Comparison of ENCODE assay signal across 9 cellular contexts in the genomic region with DNA sequence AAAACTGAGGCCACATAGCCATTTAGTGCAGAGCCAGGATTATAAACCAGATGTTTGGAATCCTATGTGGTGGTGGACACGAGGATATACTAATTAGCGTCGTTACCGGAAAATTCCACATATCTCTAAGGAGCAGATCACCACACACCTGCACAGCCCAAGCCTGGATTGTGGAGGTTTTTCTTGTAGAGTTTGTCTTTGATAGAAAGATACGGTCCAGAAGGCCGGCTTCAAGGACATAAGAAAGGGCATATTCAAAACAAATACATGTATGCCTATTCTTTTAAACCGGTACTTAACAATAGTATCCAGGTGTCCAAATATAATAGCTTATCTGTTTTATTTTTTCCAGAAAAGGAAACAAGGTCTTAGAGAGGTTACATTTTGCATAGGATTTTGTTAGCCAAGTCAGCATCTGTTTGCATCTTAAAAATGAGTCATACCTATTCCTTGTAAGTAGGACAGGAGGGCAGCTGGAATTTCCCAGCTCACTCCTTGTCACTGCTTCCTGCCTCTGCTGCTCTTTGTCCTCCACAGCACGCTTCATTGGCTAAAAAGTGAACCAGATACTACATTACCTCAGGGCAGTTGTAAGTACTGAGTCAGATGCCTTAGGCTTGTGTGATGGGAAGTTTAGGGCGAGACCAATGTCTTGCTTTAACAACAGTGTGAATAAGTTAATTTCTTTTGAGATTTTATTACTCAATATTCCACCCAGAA. TPM values are rescaled to one million over a fixed set of nuclear protein-coding genes. Genes with fewer than 3 reads are reported as not detected.
A peak's percentile ranks its signal among the peaks of the same experiment; 100 is the strongest.
DNase-seq lines count a peak whose midpoint lies in the region; ATAC-seq and TF ChIP-seq lines count a peak whose summit lies in the region.
"Had no signal": no experiment of that assay in that cellular context is flagged by ENCODE, and none has a peak within 500 bp of the region (broad histone marks: within the 10 kb centered on the region; RNA-seq: fewer than 3 reads in every experiment).

No MANE protein-coding gene starts in this region.

- no peak overlapping the region for H3K4me3 ChIP-seq in brain microvascular endothelial cell (ENCODE audit: low read depth, low read length)

- H3K27me3 ChIP-seq in brain microvascular endothelial cell (replicated peaks), result no peaks in the 10 kb centered on the region

- H3K27ac Mint-ChIP-seq in type B pancreatic cell, result peak overlapping the region; percentile 77

- no peaks in the 10 kb centered on the region for H3K9me3 Mint-ChIP-seq in type B pancreatic cell

- H3K4me3 Mint-ChIP-seq in type B pancreatic cell, result no peak overlapping the region

- peaks cover 20% of the 10 kb centered on the region for H3K4me1 Mint-ChIP-seq in type B pancreatic cell (ENCODE audit: unreplicated experiment)

- no peaks in the 10 kb centered on the region for H3K27me3 Mint-ChIP-seq in type B pancreatic cell

- H3K36me3 Mint-ChIP-seq in type B pancreatic cell, result no peaks in the 10 kb centered on the region

- H3K36me3 ChIP-seq in brain microvascular endothelial cell (replicated peaks), result no peaks in the 10 kb centered on the region

- DNase-seq in CD1c-positive myeloid dendritic cell (ENCODE audit: extremely low spot score) (peak; percentile 89), LHCN-M2 (ENCODE audit: low read depth) (peak; percentile 96), brain microvascular endothelial cell (peak; percentile 97), lung microvascular endothelial cell (ENCODE audit: low read depth in 2 of 2) (peak; percentile 24 to 100), type B pancreatic cell (ENCODE audit: extremely low spot score, unreplicated experiment) (no peak), NCI-H345 treated with DMSO at 0.1 percent for 48 hours (lab: John Stamatoyannopoulos, UW; ENCODE audit: unreplicated experiment) (no peak)

- in situ Hi-C loops in brain microvascular endothelial cell (cut with HindIII; ENCODE audit: low pct_ligation_motif_present, low sequenced_read_pairs), result no loop called here

- TF ChIP-seq CTCF in brain microvascular endothelial cell (IDR thresholded peaks at IDR 0.05; ENCODE audit: low read depth, low read length, missing control alignments) (no peak), type B pancreatic cell (conservative IDR thresholded peaks at IDR 0.05) (no peak)

- peak overlapping the region; percentile 89 for H3K27ac ChIP-seq in brain microvascular endothelial cell
- H3K27ac ChIP-seq: KMS-11 had no signal

- ATAC-seq in GM19351 (IDR thresholded peaks at IDR 0.05; ENCODE audit: unreplicated experiment) (peak; percentile 32), GM19035 (IDR thresholded peaks at IDR 0.05; ENCODE audit: unreplicated experiment) (no peak)

RNA-seq across cellular contexts. Expression of a gene that starts 3.6 kb away (rescaled TPM):
- total RNA-seq in LHCN-M2 (2014; rRNA removed) (not detected in 2 replicates), lung microvascular endothelial cell (0.20 and 0.22 TPM in 2 replicates), type B pancreatic cell (ENCODE audit: low replicate concordance) (not detected in 2 replicates)
- 0.06 TPM for polyA plus RNA-seq in LHCN-M2 (2012)

Comparison
In these comparisons a context has a peak if more than half of its experiments do, and no peak if none do; other contexts are left out.
1. DNase-seq: peak in CD1c-positive myeloid dendritic cell (single experiment), LHCN-M2 (single experiment), brain microvascular endothelial cell (single experiment) and lung microvascular endothelial cell (2 of 2); none in type B pancreatic cell (single experiment) and NCI-H345 treated with DMSO at 0.1 percent for 48 hours (single experiment).